ENCODE assay signal across 8 cellular contexts in the genomic region with DNA sequence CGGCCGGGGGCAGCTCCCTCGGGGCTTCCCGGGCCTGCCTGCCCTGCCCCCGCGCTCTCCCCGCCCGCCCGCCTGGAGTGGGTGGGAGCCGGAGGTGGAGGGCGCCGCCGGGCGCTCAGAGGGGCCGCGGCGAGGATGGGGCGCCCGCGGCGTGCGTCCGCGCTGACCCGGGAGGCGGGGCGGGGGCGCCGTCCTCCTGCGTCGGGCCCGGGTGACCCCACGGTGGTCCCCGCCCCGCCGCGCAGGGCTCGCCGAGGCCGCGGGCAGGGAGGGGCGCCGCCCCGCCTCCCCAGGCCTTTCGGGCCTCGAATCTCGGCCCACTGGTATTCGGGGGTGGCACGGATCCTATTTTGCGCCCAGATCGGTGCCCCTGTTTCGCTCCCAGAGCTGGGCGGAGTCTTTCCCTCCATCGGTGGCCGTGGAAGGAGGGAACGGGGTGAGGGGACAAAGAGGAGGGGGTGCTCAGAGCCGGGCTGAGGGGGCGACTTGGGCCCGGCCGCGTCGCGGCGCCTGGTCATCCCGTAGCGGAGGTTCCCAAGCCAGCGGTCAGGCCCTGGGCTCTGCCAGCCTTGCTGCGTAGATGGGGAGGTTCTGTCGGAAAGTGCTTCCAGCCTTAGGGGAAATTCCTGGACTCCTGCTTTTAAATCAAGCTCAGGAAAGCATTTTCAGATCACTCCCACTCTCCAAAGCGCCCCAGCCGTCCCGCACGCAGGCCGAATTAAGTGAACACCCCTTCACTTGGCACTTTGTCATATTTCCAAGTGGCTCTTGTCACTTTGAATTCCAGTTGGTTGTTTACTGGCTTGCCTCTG. TPM values are rescaled to one million over a fixed set of nuclear protein-coding genes. Genes with fewer than 3 reads are reported as not detected.
DNase-seq lines count a peak whose midpoint lies in the region; ATAC-seq and TF ChIP-seq lines count a peak whose summit lies in the region.

No MANE protein-coding gene starts in this region.

- intact Hi-C loops in left ventricle myocardium superior (cut with micrococcal nuclease), result loop anchor here (10.0 kb wide), 1 partner anchor 92 kb away; no protein-coding TSS in a partner anchor

- DNase-seq in activated T-cell treated with anti-CD3 and anti-CD28 coated beads for 1 hour (ENCODE audit: low read depth) (peak; percentile 6), NCI-H2029 (lab: John Stamatoyannopoulos, UW) (peak; percentile 62), left ventricle myocardium superior (peak; percentile 80), pons (ENCODE audit: low spot score) (peak; percentile 48), NOMO-1 (lab: John Stamatoyannopoulos, UW; ENCODE audit: unreplicated experiment in 2 of 2) (no peak)
- no peak for DNase-seq in activated T-cell treated with anti-CD3 and anti-CD28 coated beads, Interleukin-2, amount 50 U/mL, for 48 hours

- POLR2A ChIA-PET in HEK293 (lab: Yijun Ruan, JAX), result interaction anchor here (1.7 kb wide), 1 partner anchor 18 kb away, joined by 9 read pairs; the partner anchor contains the start of gene TM2D1

- H3K27ac ChIP-seq in HEK293 (ENCODE audit: extremely low read depth, low read depth, low read length) (peak overlapping the region; percentile 92), angular gyrus (ENCODE audit: low read depth, low read length) (peak overlapping the region; percentile 93)

- no peaks in the 10 kb centered on the region for H3K36me3 ChIP-seq in HEK293 (ENCODE audit: control insufficient read depth in 2 of 2, insufficient read depth in 1 of 2, low read length in 2 of 2)

- H3K4me3 ChIP-seq in HEK293 (ENCODE audit: low read depth, low read length), result peak overlapping the region; percentile 81

- H3K9me3 ChIP-seq in HEK293 (ENCODE audit: control insufficient read depth, insufficient read depth, low read depth, low read length), result no peaks in the 10 kb centered on the region

- peaks cover 6% of the 10 kb centered on the region for H3K4me1 ChIP-seq in HEK293 (ENCODE audit: control insufficient read depth, insufficient read depth, low read length)

- peak; percentile 29; the same call in 1 of the 2 replicates for TF ChIP-seq CTCF in HEK293 (tag by site-specific recombination; IDR thresholded peaks at IDR 0.05)

- peak; percentile 89 for ATAC-seq in left ventricle myocardium superior

- CTCF ChIA-PET in HEK293 (lab: Yijun Ruan, JAX), result no interaction called here

TF ChIP-seq in HEK293, 187 proteins besides CTCF, POLR2A, EP300 and RAD21 (continues in another document):
- peak; percentile 40; the same call in 1 of the 2 replicates for TF ChIP-seq ZNF692 (tag by site-specific recombination; IDR thresholded peaks at IDR 0.05)
- TF ChIP-seq ZNF701 (tag by site-specific recombination; IDR thresholded peaks at IDR 0.05), result no peak
- peak; percentile 69; the same call in 1 of the 2 replicates for TF ChIP-seq ZBTB20 (tag by site-specific recombination; IDR thresholded peaks at IDR 0.05)
- TF ChIP-seq ZBTB11 (tag by site-specific recombination; conservative IDR thresholded peaks at IDR 0.05; ENCODE audit: low read depth), result peak; percentile 34; the same call in 1 of the 2 replicates
- no peak for TF ChIP-seq ZNF707 (tag by site-specific recombination; IDR thresholded peaks at IDR 0.05)
- TF ChIP-seq BCL11A (tag by site-specific recombination; IDR thresholded peaks at IDR 0.05; ENCODE audit: low read depth), result no peak
- no peak for TF ChIP-seq ZNF571 (tag by site-specific recombination; IDR thresholded peaks at IDR 0.05)
- no peak for TF ChIP-seq ZNF138 (tag by site-specific recombination; IDR thresholded peaks at IDR 0.05; ENCODE audit: borderline replicate concordance)
- no peak for TF ChIP-seq HOXC10 (CRISPR knock-in tag; IDR thresholded peaks at IDR 0.05)
- TF ChIP-seq ZNF585B (tag by site-specific recombination; IDR thresholded peaks at IDR 0.05), result no peak
- no peak for TF ChIP-seq ZNF561 (tag by site-specific recombination; IDR thresholded peaks at IDR 0.05; ENCODE audit: borderline replicate concordance)
- TF ChIP-seq ZNF112 (tag by site-specific recombination; IDR thresholded peaks at IDR 0.05), result no peak
- 0 out of 2 replicates have a peak, but pooled peaks have one; percentile 36 for TF ChIP-seq ZFP37 (tag by site-specific recombination; IDR thresholded peaks at IDR 0.05)
- TF ChIP-seq ZNF184 (tag by site-specific recombination; IDR thresholded peaks at IDR 0.05), result no peak
- TF ChIP-seq ZNF335 (tag by site-specific recombination; conservative IDR thresholded peaks at IDR 0.05), result peak; percentile 80; the same call in 1 of the 2 replicates
- TF ChIP-seq ZNF426 (tag by site-specific recombination; IDR thresholded peaks at IDR 0.05), result no peak
- TF ChIP-seq FEZF1 (tag by site-specific recombination; IDR thresholded peaks at IDR 0.05), result peak; percentile 85
- no peak for TF ChIP-seq ZNF549 (tag by site-specific recombination; IDR thresholded peaks at IDR 0.05)
- no peak for TF ChIP-seq ZNF518A (tag by site-specific recombination; conservative IDR thresholded peaks at IDR 0.05; ENCODE audit: low read depth)
- TF ChIP-seq SCRT1 (tag by site-specific recombination; IDR thresholded peaks at IDR 0.05; ENCODE audit: borderline replicate concordance), result no peak
- peak; percentile 9; the same call in 1 of the 2 replicates for TF ChIP-seq ZXDB (tag by site-specific recombination; IDR thresholded peaks at IDR 0.05)
- no peak for TF ChIP-seq ZNF133 (tag by site-specific recombination; IDR thresholded peaks at IDR 0.05)

RNA-seq across cellular contexts. Expression of gene PATJ, which starts 0.5 kb away (rescaled TPM):
- total RNA-seq in left ventricle myocardium superior, result 125 TPM

RNA-seq across cellular contexts. Expression of gene TM2D1, which starts 17.9 kb away (rescaled TPM):
- 33.0 TPM for total RNA-seq in left ventricle myocardium superior

Comparison
In these comparisons a context has a peak if more than half of its experiments do, and no peak if none do; other contexts are left out.
1. DNase-seq: peak in activated T-cell treated with anti-CD3 and anti-CD28 coated beads for 1 hour (single experiment), NCI-H2029 (single experiment), left ventricle myocardium superior (single experiment) and pons (single experiment); none in activated T-cell treated with anti-CD3 and anti-CD28 coated beads, Interleukin-2, amount 50 U/mL, for 48 hours (0 of 2) and NOMO-1 (0 of 2).